24 cellular contexts compared by ENCODE assay signal in genomic region chr15:73740152-73741048, GRCh38. TPM values are rescaled to one million over a fixed set of nuclear protein-coding genes. Genes with fewer than 3 reads are reported as not detected.
"Had no signal": no experiment of that assay in that cellular context is flagged by ENCODE, and none has a peak within 500 bp of the region (broad histone marks: within the 10 kb centered on the region; RNA-seq: fewer than 3 reads in every experiment).

No MANE protein-coding gene starts in this region.

- H3K36me3 ChIP-seq: colonic mucosa, gastrocnemius medialis, left ventricle myocardium inferior, lower lobe of right lung, thoracic aorta, tibial nerve, upper lobe of left lung had no signal

- H3K27ac ChIP-seq: colonic mucosa, epithelial cell of prostate, gastrocnemius medialis, heart left ventricle, hepatocyte, left ventricle myocardium inferior, lower lobe of right lung, parathyroid adenoma, thoracic aorta, tibial nerve, upper lobe of left lung had no signal

- H3K4me3 ChIP-seq: colonic mucosa, gastrocnemius medialis, heart left ventricle, hepatocyte, left ventricle myocardium inferior, lower lobe of right lung, smooth muscle cell, thoracic aorta, tibial nerve, upper lobe of left lung had no signal

- H3K27ac Mint-ChIP-seq: dendritic cell treated with granulocyte-macrophage colony-stimulating factor and Interleukin-4, amounts not matched to agents 40 ng/mL and 50 ng/mL, for 4 days; endodermal cell; stimulated activated effector memory CD8-positive, alpha-beta T cell treated with anti-CD3 and anti-CD28 coated beads, Interleukin-12 subunit alpha, Interleukin-12 subunit beta, amount 100 ng/mL, for 72 hours had no signal

- H3K27me3 ChIP-seq: colonic mucosa, heart left ventricle, hepatocyte, tibial nerve, upper lobe of left lung had no signal

- H3K4me1 Mint-ChIP-seq: endodermal cell; naive thymus-derived CD8-positive, alpha-beta T cell; stimulated activated effector memory CD8-positive, alpha-beta T cell treated with anti-CD3 and anti-CD28 coated beads, Interleukin-12 subunit alpha, Interleukin-12 subunit beta, amount 100 ng/mL, for 72 hours had no signal

- ATAC-seq: esophagus mucosa; gastrocnemius medialis; lower lobe of right lung; naive thymus-derived CD8-positive, alpha-beta T cell; stimulated activated effector memory CD8-positive, alpha-beta T cell treated with anti-CD3 and anti-CD28 coated beads, Interleukin-12 subunit alpha, Interleukin-12 subunit beta, amount 100 ng/mL, for 72 hours had no signal

- H3K4me3 Mint-ChIP-seq: dendritic cell treated with granulocyte-macrophage colony-stimulating factor and Interleukin-4, amounts not matched to agents 40 ng/mL and 50 ng/mL, for 4 days; endodermal cell; naive thymus-derived CD8-positive, alpha-beta T cell; stimulated activated effector memory CD8-positive, alpha-beta T cell treated with anti-CD3 and anti-CD28 coated beads, Interleukin-12 subunit alpha, Interleukin-12 subunit beta, amount 100 ng/mL, for 72 hours had no signal

- H3K9me3 ChIP-seq: colonic mucosa, gastrocnemius medialis, heart left ventricle, left ventricle myocardium inferior, lower lobe of right lung, thoracic aorta, tibial nerve, upper lobe of left lung had no signal

- H3K9me3 Mint-ChIP-seq: dendritic cell treated with granulocyte-macrophage colony-stimulating factor and Interleukin-4, amounts not matched to agents 40 ng/mL and 50 ng/mL, for 4 days; endodermal cell; naive thymus-derived CD8-positive, alpha-beta T cell; stimulated activated effector memory CD8-positive, alpha-beta T cell treated with anti-CD3 and anti-CD28 coated beads, Interleukin-12 subunit alpha, Interleukin-12 subunit beta, amount 100 ng/mL, for 72 hours had no signal

- H3K4me1 ChIP-seq: colonic mucosa, gastrocnemius medialis, lower lobe of right lung, parathyroid adenoma, upper lobe of left lung had no signal

- DNase-seq: colonic mucosa; effector CD8-positive, alpha-beta T cell; endodermal cell; foreskin fibroblast; gastrocnemius medialis; kidney; left ventricle myocardium inferior; lower lobe of right lung; naive thymus-derived CD8-positive, alpha-beta T cell; stimulated activated CD4-positive, alpha-beta T cell treated with anti-CD3 and anti-CD28 coated beads, Interleukin-12 subunit alpha, Interleukin-12 subunit beta, amount 100 ng/mL, for 4 hours; stimulated activated CD4-positive, alpha-beta T cell treated with anti-CD3 and anti-CD28 coated beads, Interleukin-2, amount 100 ng/mL, for 24 hours; stimulated activated CD4-positive, alpha-beta T cell treated with anti-CD3 and anti-CD28 coated beads, Interleukin-4, amount 100 ng/mL, for 24 hours; stimulated activated naive CD4-positive, alpha-beta T cell treated with Interleukin-2 at 50 U/mL for 16 hours had no signal

- H3K36me3 Mint-ChIP-seq: naive thymus-derived CD8-positive, alpha-beta T cell; stimulated activated effector memory CD8-positive, alpha-beta T cell treated with anti-CD3 and anti-CD28 coated beads, Interleukin-12 subunit alpha, Interleukin-12 subunit beta, amount 100 ng/mL, for 72 hours had no signal

RNA-seq across cellular contexts. Expression of gene INSYN1, which starts 12.8 kb away (rescaled TPM):
- total RNA-seq: naive thymus-derived CD8-positive, alpha-beta T cell had no signal
